Comparison of ENCODE assay signal across 1 cellular context in genomic region chr3:59049671-59050331, GRCh38.
TF ChIP-seq lines count a peak whose summit lies in the region.

Gene CFAP20DC, minus strand, starts transcription at chr3:59050025. Its CDS starts 394 bp downstream, at chr3:59049631.

TF ChIP-seq in WTC11, 78 proteins besides CTCF, POLR2A, EP300 and RAD21 (continued from another document and continues in another):
- TF ChIP-seq FOXP1 (CRISPR knock-in tag; IDR thresholded peaks at IDR 0.05; ENCODE audit: borderline replicate concordance) (peak; percentile 59; the same call in 1 of the 2 replicates), AR (CRISPR knock-in tag; IDR thresholded peaks at IDR 0.05) (no peak), ZNF232 (CRISPR knock-in tag; IDR thresholded peaks at IDR 0.05) (peak; percentile 31; the same call in 1 of the 2 replicates), TEAD1 (CRISPR knock-in tag; IDR thresholded peaks at IDR 0.05) (no peak), ATF3 (CRISPR knock-in tag; conservative IDR thresholded peaks at IDR 0.05) (no peak), MAX (CRISPR knock-in tag; IDR thresholded peaks at IDR 0.05) (peak; percentile 78), SMAD3 (CRISPR knock-in tag; IDR thresholded peaks at IDR 0.05; ENCODE audit: borderline replicate concordance) (peak; percentile 87; the same call in 1 of the 2 replicates), STAT6 (CRISPR knock-in tag; conservative IDR thresholded peaks at IDR 0.05; ENCODE audit: low read depth) (no peak), EMX1 (CRISPR knock-in tag; IDR thresholded peaks at IDR 0.05) (no peak), CREB1 (CRISPR knock-in tag; IDR thresholded peaks at IDR 0.05) (no peak; the same call in 1 of the 2 replicates), ZNF121 (CRISPR knock-in tag; IDR thresholded peaks at IDR 0.05) (no peak), KAT7 (CRISPR knock-in tag; IDR thresholded peaks at IDR 0.05; ENCODE audit: borderline replicate concordance) (no peak), GTF2I (CRISPR knock-in tag; conservative IDR thresholded peaks at IDR 0.05) (no peak), FOXK1 (CRISPR knock-in tag; IDR thresholded peaks at IDR 0.05) (0 out of 2 replicates have a peak, but pooled peaks have one; percentile 55), NR1H2 (CRISPR knock-in tag; IDR thresholded peaks at IDR 0.05) (no peak), ATF6 (CRISPR knock-in tag; IDR thresholded peaks at IDR 0.05) (no peak), SMAD4 (CRISPR knock-in tag; IDR thresholded peaks at IDR 0.05) (no peak), ZNF138 (CRISPR knock-in tag; conservative IDR thresholded peaks at IDR 0.05) (no peak), ZNF425 (CRISPR knock-in tag; conservative IDR thresholded peaks at IDR 0.05) (no peak), IRF2 (CRISPR knock-in tag; IDR thresholded peaks at IDR 0.05; ENCODE audit: borderline replicate concordance, low read depth) (no peak), MLX (CRISPR knock-in tag; IDR thresholded peaks at IDR 0.05) (no peak), ZNF317 (CRISPR knock-in tag; IDR thresholded peaks at IDR 0.05; ENCODE audit: borderline replicate concordance, low read depth) (no peak), NFATC4 (CRISPR knock-in tag; IDR thresholded peaks at IDR 0.05) (no peak), TCF7 (CRISPR knock-in tag; IDR thresholded peaks at IDR 0.05; ENCODE audit: low read depth) (no peak), FOXP4 (CRISPR knock-in tag; IDR thresholded peaks at IDR 0.05) (no peak), ETV6 (CRISPR knock-in tag; IDR thresholded peaks at IDR 0.05) (peak; percentile 71; the same call in 1 of the 2 replicates), CDX4 (CRISPR knock-in tag; IDR thresholded peaks at IDR 0.05; ENCODE audit: borderline replicate concordance) (no peak), ZSCAN18 (CRISPR knock-in tag; IDR thresholded peaks at IDR 0.05) (no peak), SP1 (CRISPR knock-in tag; conservative IDR thresholded peaks at IDR 0.05) (peak; percentile 53), ERG (CRISPR knock-in tag; IDR thresholded peaks at IDR 0.05) (no peak), HMGXB4 (CRISPR knock-in tag; IDR thresholded peaks at IDR 0.05) (no peak; the same call in 1 of the 2 replicates), MYBL2 (CRISPR knock-in tag; IDR thresholded peaks at IDR 0.05) (0 out of 2 replicates have a peak, but pooled peaks have one; percentile 46), JUN (CRISPR knock-in tag; IDR thresholded peaks at IDR 0.05) (no peak), E2F5 (CRISPR knock-in tag; IDR thresholded peaks at IDR 0.05) (peak; percentile 77; the same call in 1 of the 2 replicates), MXD4 (CRISPR knock-in tag; IDR thresholded peaks at IDR 0.05; ENCODE audit: borderline replicate concordance) (no peak), ZNF396 (CRISPR knock-in tag; IDR thresholded peaks at IDR 0.05; ENCODE audit: borderline replicate concordance) (no peak), ZNF423 (CRISPR knock-in tag; IDR thresholded peaks at IDR 0.05) (no peak), ZNF219 (CRISPR knock-in tag; IDR thresholded peaks at IDR 0.05; ENCODE audit: borderline replicate concordance) (no peak)
